ENCODE assay signal across 25 cellular contexts in the genomic region with DNA sequence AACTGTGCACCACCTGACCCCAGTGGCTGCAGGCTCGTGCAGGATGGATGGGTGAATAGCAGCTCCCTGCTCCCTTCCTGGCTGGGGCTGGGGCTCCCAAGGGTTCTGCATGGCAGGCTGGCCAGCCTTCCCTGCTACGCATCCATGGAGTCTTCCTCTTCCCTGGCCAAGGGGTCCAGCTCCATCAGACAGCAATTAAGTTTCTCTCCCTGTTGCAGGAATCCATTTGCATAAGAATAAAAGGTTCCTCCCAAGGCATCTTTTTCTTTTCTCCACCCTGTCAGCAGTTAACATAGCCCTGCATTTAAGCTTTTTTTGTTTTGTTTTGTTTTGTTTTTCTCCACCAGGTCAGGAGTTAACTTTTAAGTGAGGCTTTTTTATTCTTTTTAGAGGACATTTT. TPM values are rescaled to one million over a fixed set of nuclear protein-coding genes. Genes with fewer than 3 reads are reported as not detected.
DNase-seq lines count a peak whose midpoint lies in the region; ATAC-seq, FAIRE-seq and TF ChIP-seq lines count a peak whose summit lies in the region.
"Had no signal": no experiment of that assay in that cellular context is flagged by ENCODE, and none has a peak within 500 bp of the region (broad histone marks: within the 10 kb centered on the region; RNA-seq: fewer than 3 reads in every experiment).

No MANE protein-coding gene starts in this region.

- no peak overlapping the region for H3K23ac ChIP-seq in neuronal stem cell (ENCODE audit: low read depth, low read length, poor library complexity)

- H3K9me2 ChIP-seq in Loucy (replicated peaks; ENCODE audit: low read depth, low read length): no peaks in the 10 kb centered on the region

- H3K14ac ChIP-seq in neuronal stem cell (ENCODE audit: low read length): no peak overlapping the region

- no peaks in the 10 kb centered on the region for H3K79me2 ChIP-seq in Loucy (ENCODE audit: insufficient read depth, low read length)

- H2BK120ac ChIP-seq in neuronal stem cell (ENCODE audit: low read depth, low read length): no peak overlapping the region

- FAIRE-seq in frontal cortex (lab: Jason Lieb, UNC): no peak
- FAIRE-seq: A549, D721Med, GM18507, HTR-8/SVneo had no signal

- H3K9me3 ChIP-seq in HAP-1 (no peaks in the 10 kb centered on the region), Loucy (ENCODE audit: insufficient read depth, low read depth, low read length) (no peaks in the 10 kb centered on the region), neuronal stem cell (replicated peaks in 1 of 2; ENCODE audit: control insufficient read depth in 2 of 2, insufficient read depth in 1 of 2, low read depth in 1 of 2, low read length in 2 of 2) (peaks cover 6 to 44% of the 10 kb centered on the region in 2 donors)
- H3K9me3 ChIP-seq: BE2C had no signal

- WGBS in neuronal stem cell (ENCODE audit: extremely low coverage in 2 of 2, insufficient read length in 2 of 2, insufficient replicate concordance in 1 of 2), 2 donors: no CpG with 5 or more reads among the region's 2 CpGs

- H3K27ac ChIP-seq in neuronal stem cell (replicated peaks; ENCODE audit: low read length): no peak overlapping the region
- H3K27ac ChIP-seq: A549, C4-2B had no signal

- no peak for ATAC-seq in HG02763 (IDR thresholded peaks at IDR 0.05; ENCODE audit: unreplicated experiment)
- no peak for ATAC-seq in HG02623 (IDR thresholded peaks at IDR 0.05; ENCODE audit: unreplicated experiment)
- ATAC-seq: A549; CD8-positive, alpha-beta T cell; HCT116 had no signal

- peak overlapping the region; percentile 47 for H3K4me3 Mint-ChIP-seq in endothelial cell (ENCODE audit: unreplicated experiment)
- H3K4me3 Mint-ChIP-seq: CD8-positive, alpha-beta T cell had no signal

- H3K18ac ChIP-seq in neuronal stem cell (ENCODE audit: low read length): no peak overlapping the region

- H3K27ac Mint-ChIP-seq in endothelial cell (ENCODE audit: unreplicated experiment): peak overlapping the region; percentile 52
- H3K27ac Mint-ChIP-seq: CD8-positive, alpha-beta T cell had no signal

- no peak overlapping the region for H3K4me2 ChIP-seq in Loucy (ENCODE audit: low read depth, low read length, poor library complexity, severe bottlenecking)
- H3K4me2 ChIP-seq in neuronal stem cell (ENCODE audit: insufficient read depth, low read length, poor library complexity, severe bottlenecking): no peak overlapping the region
- H3K4me2 ChIP-seq: A549 had no signal

- no peak overlapping the region for H2AK5ac ChIP-seq in neuronal stem cell (ENCODE audit: low read depth, low read length)

- H3K4ac ChIP-seq in neuronal stem cell (ENCODE audit: low read length): no peak overlapping the region

- H3K27me3 Mint-ChIP-seq in endothelial cell (ENCODE audit: unreplicated experiment): no peaks in the 10 kb centered on the region

- DNase-seq in HAP-1 (ENCODE audit: low spot score in 2 of 2): peak; percentile 63 to 90
- DNase-seq in endothelial cell (ENCODE audit: low spot score): no peak
- no peak for DNase-seq in neuronal stem cell (ENCODE audit: low spot score)
- DNase-seq in frontal cortex (ENCODE audit: low spot score in 2 of 2): no peak
- no peak for DNase-seq in medulla oblongata (ENCODE audit: extremely low spot score)
- DNase-seq: BE2C; CD8-positive, alpha-beta T cell; COR-L47; DMS153; DMS79 treated with DMSO at 0.1 percent for 48 hours; EL; GF-D8; IMR-90; KBM-7 had no signal

- no peak overlapping the region for H2BK15ac ChIP-seq in neuronal stem cell (ENCODE audit: low read length)

- peaks cover 12% of the 10 kb centered on the region for H3K36me3 Mint-ChIP-seq in endothelial cell (ENCODE audit: low read depth, unreplicated experiment)

- TF ChIP-seq CTCF in Loucy (conservative IDR thresholded peaks at IDR 0.05; ENCODE audit: low read length) (no peak), endothelial cell (IDR thresholded peaks at IDR 0.05; ENCODE audit: unreplicated experiment) (no peak)

- H3F3A ChIP-seq in Loucy (ENCODE audit: low read depth): no peaks in the 10 kb centered on the region

- H3K4me1 Mint-ChIP-seq in endothelial cell (ENCODE audit: unreplicated experiment): no peaks in the 10 kb centered on the region

- H3K4me3 ChIP-seq in HAP-1: no peak overlapping the region
- no peak overlapping the region for H3K4me3 ChIP-seq in Loucy (ENCODE audit: low read length, poor library complexity, severe bottlenecking)
- no peak overlapping the region for H3K4me3 ChIP-seq in neuronal stem cell (ENCODE audit: low read length in 2 of 2)
- H3K4me3 ChIP-seq: A549 had no signal

- peaks cover 16% of the 10 kb centered on the region for H3K4me1 ChIP-seq in HAP-1
- no peaks in the 10 kb centered on the region for H3K4me1 ChIP-seq in Loucy (ENCODE audit: insufficient read depth, low read length, poor library complexity, severe bottlenecking)
- peaks cover 4 to 8% of the 10 kb centered on the region in 2 donors for H3K4me1 ChIP-seq in neuronal stem cell (ENCODE audit: control insufficient read depth in 2 of 2, insufficient read depth in 1 of 2, low read depth in 1 of 2, low read length in 2 of 2)
- H3K4me1 ChIP-seq: A549, BE2C had no signal

- no peak overlapping the region for H4K8ac ChIP-seq in neuronal stem cell (ENCODE audit: low read depth, low read length)

- H3K79me1 ChIP-seq in neuronal stem cell (ENCODE audit: low read depth, low read length): no peaks in the 10 kb centered on the region

- H3K9me3 Mint-ChIP-seq in endothelial cell (ENCODE audit: unreplicated experiment): peaks cover 7% of the 10 kb centered on the region

- no peak overlapping the region for H2BK12ac ChIP-seq in neuronal stem cell (ENCODE audit: low read length)

- peak overlapping the region; percentile 51 for H2AFZ ChIP-seq in Loucy (ENCODE audit: low read length)
- H2AFZ ChIP-seq in neuronal stem cell (ENCODE audit: low read length): peak overlapping the region; percentile 76

- H4K20me1 ChIP-seq in Loucy (ENCODE audit: insufficient read depth, low read length, poor library complexity, severe bottlenecking): no peaks in the 10 kb centered on the region

- no peak overlapping the region for H2BK5ac ChIP-seq in neuronal stem cell (ENCODE audit: low read length)

- H3K9ac ChIP-seq in Loucy (ENCODE audit: low read depth, low read length, poor library complexity, severe bottlenecking) (no peak overlapping the region), neuronal stem cell (ENCODE audit: low read depth, low read length, poor library complexity) (no peak overlapping the region)

- in situ Hi-C loops in HAP-1 (cut with MboI; ENCODE audit: low sequenced_read_pairs): no loop called here

- H3K36me3 ChIP-seq in HAP-1 (replicated peaks) (no peaks in the 10 kb centered on the region), Loucy (ENCODE audit: insufficient read depth, low read length) (no peaks in the 10 kb centered on the region), neuronal stem cell (replicated peaks in 1 of 2; ENCODE audit: control insufficient read depth in 2 of 2, insufficient read depth in 2 of 2, low read length in 2 of 2) (no peaks in the 10 kb centered on the region)
- H3K36me3 ChIP-seq: BE2C had no signal

- H3K27me3 ChIP-seq in HAP-1 (ENCODE audit: low read depth) (no peaks in the 10 kb centered on the region), Loucy (ENCODE audit: insufficient read depth, low read length, poor library complexity, severe bottlenecking) (no peaks in the 10 kb centered on the region), neuronal stem cell (ENCODE audit: control insufficient read depth in 3 of 3, insufficient read depth in 3 of 3, low read depth in 1 of 3, low read length in 3 of 3) (no peaks in the 10 kb centered on the region)
- H3K27me3 ChIP-seq: BE2C had no signal

- no peak overlapping the region for H4K91ac ChIP-seq in neuronal stem cell (ENCODE audit: low read depth, low read length, poor library complexity)

RNA-seq across cellular contexts. Expression of a gene that starts 9.9 kb away (rescaled TPM):
- not detected for total RNA-seq in endothelial cell (ENCODE audit: unreplicated experiment)
- 0.84 TPM for polyA plus RNA-seq in neuronal stem cell (2013, experiment 1 of 2)
- polyA plus RNA-seq in neuronal stem cell (2013, experiment 2 of 2): 0.69 TPM
- total RNA-seq in frontal cortex: not detected
- total RNA-seq: CD8-positive, alpha-beta T cell; IMR-90; LHCN-M2 had no signal
- polyA plus RNA-seq: A549 had no signal

RNA-seq across cellular contexts. Expression of a gene that starts 36.2 kb away (rescaled TPM):
- not detected for total RNA-seq in endothelial cell (ENCODE audit: unreplicated experiment)
- polyA plus RNA-seq in neuronal stem cell (2013, experiment 1 of 2): 0.04 TPM
- polyA plus RNA-seq in neuronal stem cell (2013, experiment 2 of 2): 0.11 TPM
- total RNA-seq in frontal cortex: under 0.01 TPM
- total RNA-seq: CD8-positive, alpha-beta T cell had no signal

RNA-seq across cellular contexts. Expression of a gene that starts 49.1 kb away (rescaled TPM):
- not detected for total RNA-seq in endothelial cell (ENCODE audit: unreplicated experiment)
- polyA plus RNA-seq in neuronal stem cell (2013, experiment 1 of 2): 0.03 TPM
- not detected for polyA plus RNA-seq in neuronal stem cell (2013, experiment 2 of 2)
- not detected for total RNA-seq in frontal cortex
- total RNA-seq: CD8-positive, alpha-beta T cell; IMR-90 had no signal
- polyA plus RNA-seq: A549, AG04450 had no signal

RNA-seq across cellular contexts. Expression of a gene that starts 51.5 kb away (rescaled TPM):
- 11.8 TPM for total RNA-seq in endothelial cell (ENCODE audit: unreplicated experiment)
- polyA plus RNA-seq in neuronal stem cell (2013, experiment 1 of 2): 44.8 TPM
- 42.4 TPM for polyA plus RNA-seq in neuronal stem cell (2013, experiment 2 of 2)
- total RNA-seq in frontal cortex: 12.6 TPM

Comparison
In these comparisons a context has a peak if more than half of its experiments do, and no peak if none do; other contexts are left out.
1. DNase-seq: peak in HAP-1 (2 of 2); none in endothelial cell (single experiment), neuronal stem cell (single experiment), frontal cortex (0 of 2) and medulla oblongata (single experiment).